ENCODE assay signal across 8 cellular contexts in genomic region chr4:89469930-89470375, GRCh38.
DNase-seq lines count a peak whose midpoint lies in the region; ATAC-seq and TF ChIP-seq lines count a peak whose summit lies in the region.

No MANE protein-coding gene starts in this region.

- TF ChIP-seq CTCF in fibroblast of mammary gland (conservative IDR thresholded peaks at IDR 0.05; ENCODE audit: control insufficient read depth, insufficient read depth, low read depth, low read length) (no peak), Calu3 (IDR thresholded peaks at IDR 0.05; ENCODE audit: unreplicated experiment) (no peak)

- no peaks in the 10 kb centered on the region for H3K36me3 Mint-ChIP-seq in stimulated activated effector memory CD8-positive, alpha-beta T cell treated with anti-CD3 and anti-CD28 coated beads, Interleukin-12 subunit alpha, Interleukin-12 subunit beta, amount 100 ng/mL, for 72 hours
- H3K36me3 Mint-ChIP-seq in Calu3 (ENCODE audit: insufficient read depth, unreplicated experiment), result no peaks in the 10 kb centered on the region

- intact Hi-C loops in Calu3 (cut with micrococcal nuclease; ENCODE audit: unreplicated experiment), result no loop called here

- BruUV-seq in Calu3 (replicated peaks; lab: Mats Ljungman, UMichigan), result no TSS peak

- peaks cover 23% of the 10 kb centered on the region for H3K4me1 Mint-ChIP-seq in stimulated activated effector memory CD8-positive, alpha-beta T cell treated with anti-CD3 and anti-CD28 coated beads, Interleukin-12 subunit alpha, Interleukin-12 subunit beta, amount 100 ng/mL, for 72 hours
- H3K4me1 Mint-ChIP-seq in Calu3 (ENCODE audit: low read depth, unreplicated experiment), result no peaks in the 10 kb centered on the region

- H3K9me3 Mint-ChIP-seq in stimulated activated effector memory CD8-positive, alpha-beta T cell treated with anti-CD3 and anti-CD28 coated beads, Interleukin-12 subunit alpha, Interleukin-12 subunit beta, amount 100 ng/mL, for 72 hours, result no peaks in the 10 kb centered on the region
- H3K9me3 Mint-ChIP-seq in Calu3 (ENCODE audit: low read depth, unreplicated experiment), result no peaks in the 10 kb centered on the region

- H3K4me3 Mint-ChIP-seq in stimulated activated effector memory CD8-positive, alpha-beta T cell treated with anti-CD3 and anti-CD28 coated beads, Interleukin-12 subunit alpha, Interleukin-12 subunit beta, amount 100 ng/mL, for 72 hours, result peak overlapping the region; percentile 45
- H3K4me3 Mint-ChIP-seq in Calu3 (ENCODE audit: low read depth, unreplicated experiment), result no peak overlapping the region

- ATAC-seq in GM18868 (IDR thresholded peaks at IDR 0.05; ENCODE audit: unreplicated experiment), result peak; percentile 93
- ATAC-seq in HG03108 (IDR thresholded peaks at IDR 0.05; ENCODE audit: unreplicated experiment), result peak; percentile 85
- peak; percentile 98 for ATAC-seq in stimulated activated effector memory CD8-positive, alpha-beta T cell treated with anti-CD3 and anti-CD28 coated beads, Interleukin-12 subunit alpha, Interleukin-12 subunit beta, amount 100 ng/mL, for 72 hours

- peak overlapping the region; percentile 55 for H3K27ac Mint-ChIP-seq in stimulated activated effector memory CD8-positive, alpha-beta T cell treated with anti-CD3 and anti-CD28 coated beads, Interleukin-12 subunit alpha, Interleukin-12 subunit beta, amount 100 ng/mL, for 72 hours
- no peak overlapping the region for H3K27ac Mint-ChIP-seq in Calu3 (ENCODE audit: unreplicated experiment)

- H3K27me3 Mint-ChIP-seq in Calu3 (ENCODE audit: unreplicated experiment), result no peaks in the 10 kb centered on the region

- no peak overlapping the region for H3K4me3 ChIP-seq in fibroblast of mammary gland (ENCODE audit: control insufficient read depth, low read depth, low read length)

- peak; percentile 92 for DNase-seq in A172 (ENCODE audit: low spot score)
- peak; percentile 33 for DNase-seq in T1000 (lab: John Stamatoyannopoulos, UW)
- peak; percentile 99 for DNase-seq in fibroblast of mammary gland (ENCODE audit: low read depth)
- DNase-seq in stimulated activated effector memory CD8-positive, alpha-beta T cell treated with anti-CD3 and anti-CD28 coated beads, Interleukin-12 subunit alpha, Interleukin-12 subunit beta, amount 100 ng/mL, for 72 hours (ENCODE audit: low spot score in 2 of 2), result peak in 1 of 2 donors; percentile 10
- DNase-seq in NCI-H524 treated with DMSO at 0.1 percent for 48 hours (lab: John Stamatoyannopoulos, UW), result no peak
- no peak for DNase-seq in Calu3

- CTCF ChIA-PET in Calu3 (lab: Charles Lee), result no interaction called here

Comparison
In these comparisons a context has a peak if more than half of its experiments do, and no peak if none do; other contexts are left out.
1. DNase-seq: peak in A172 (single experiment), T1000 (single experiment) and fibroblast of mammary gland (single experiment); none in NCI-H524 treated with DMSO at 0.1 percent for 48 hours (single experiment) and Calu3 (single experiment).
2. Peak in every context shown above with its lines, with median percentiles within 50 percentile points of each other: ATAC-seq.